Comparison of ENCODE assay signal across 8 cellular contexts in the genomic region with DNA sequence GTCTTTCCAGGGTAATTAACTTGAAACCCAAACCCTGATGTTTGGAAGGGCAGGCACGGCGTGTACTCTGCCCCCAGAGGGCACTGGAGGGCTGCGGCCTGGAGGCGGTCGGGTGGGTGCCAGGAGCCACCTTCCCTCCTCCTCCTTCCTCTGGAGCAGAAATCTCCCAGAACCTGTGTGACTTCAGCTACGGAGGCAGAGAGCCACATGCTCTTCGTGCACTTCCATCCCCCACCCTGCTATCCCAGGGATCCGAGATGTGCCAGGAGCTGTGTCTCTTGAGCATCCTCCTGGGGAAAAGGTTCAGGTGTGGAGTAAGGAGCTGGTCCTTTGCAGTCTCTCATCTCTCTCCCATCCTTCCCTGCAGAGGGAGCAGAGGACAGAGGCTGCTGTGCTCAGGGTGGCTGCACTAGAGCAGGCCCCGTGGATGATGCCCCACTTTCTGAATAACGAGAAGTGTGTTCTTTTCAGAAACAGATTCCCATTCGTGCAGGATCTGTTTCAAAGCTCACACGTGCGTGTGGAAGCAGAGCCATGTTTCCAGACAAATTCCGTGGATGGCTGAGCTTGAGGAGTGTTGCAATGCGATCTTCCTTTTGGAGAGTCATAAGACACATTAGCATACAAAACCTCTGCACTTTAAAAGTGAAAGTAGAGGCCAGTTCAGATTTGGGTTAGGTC.
A peak's percentile ranks its signal among the peaks of the same experiment; 100 is the strongest.
DNase-seq lines count a peak whose midpoint lies in the region; ATAC-seq, FAIRE-seq and TF ChIP-seq lines count a peak whose summit lies in the region.

No MANE protein-coding gene starts in this region.

- ATAC-seq in K562, result peak; percentile 70; the same call in 2 of the 3 replicates
- ATAC-seq in left lung, result peak; percentile 13
- ATAC-seq in HG03135 (IDR thresholded peaks at IDR 0.05; ENCODE audit: unreplicated experiment), result no peak
- ATAC-seq in HG02870 (IDR thresholded peaks at IDR 0.05; ENCODE audit: unreplicated experiment), result no peak

- TF ChIP-seq RAD21 in K562 (CRISPR knock-in tag; conservative IDR thresholded peaks at IDR 0.05 in 1 of 2, IDR thresholded peaks at IDR 0.05 in 1 of 2), result peak in 1 of 2 experiments; percentile 30; a peak in 1 of 4 replicates

- BruUV-seq in A673 (replicated peaks; lab: Mats Ljungman, UMichigan) (no TSS peak), K562 (replicated peaks; lab: Mats Ljungman, UMichigan) (no TSS peak)

- H3K4me2 ChIP-seq in GM23248 (ENCODE audit: unreplicated experiment), result peak overlapping the region; percentile 64
- no peak overlapping the region for H3K4me2 ChIP-seq in K562 (ENCODE audit: insufficient read depth, low read length)

- no peaks in the 10 kb centered on the region for H3K9me2 ChIP-seq in GM23248 (ENCODE audit: insufficient read depth)

- H3K9me1 ChIP-seq in K562 (ENCODE audit: control insufficient read depth, insufficient read depth, low read length), result peaks cover 3% of the 10 kb centered on the region

- peaks cover 7% of the 10 kb centered on the region for H3F3A ChIP-seq in GM23248 (ENCODE audit: insufficient read depth)

- no peaks in the 10 kb centered on the region for H4K20me1 ChIP-seq in GM23248 (ENCODE audit: insufficient read depth)
- no peaks in the 10 kb centered on the region; the same call in 1 of the 2 replicates for H4K20me1 ChIP-seq in K562 (replicated peaks; ENCODE audit: control insufficient read depth, insufficient read depth, low read length)

- no peak overlapping the region for H3K4me3 ChIP-seq in A673 (ENCODE audit: low read depth, low read length, poor library complexity, severe bottlenecking)
- peak overlapping the region; percentile 21 for H3K4me3 ChIP-seq in GM23248
- no peak overlapping the region for H3K4me3 ChIP-seq in K562
- no peak overlapping the region for H3K4me3 ChIP-seq in left lung

- DNase-seq in A673 (ENCODE audit: low spot score), result no peak
- peak; percentile 75 for DNase-seq in GM23248
- DNase-seq in K562 (ENCODE audit: extremely low read depth in 1 of 4, low spot score in 3 of 4), result peak in 1 of 4 experiments; percentile 20
- no peak for DNase-seq in left lung
- DNase-seq in activated CD8-positive, alpha-beta memory T cell treated with anti-CD3 and anti-CD28 coated beads, Interleukin-2, amount 50 U/mL, for 4 hours, result no peak
- DNase-seq in DMS153 treated with DMSO at 0.1 percent for 48 hours (lab: John Stamatoyannopoulos, UW; ENCODE audit: unreplicated experiment), result no peak

- H3K9ac ChIP-seq in GM23248, result peak overlapping the region; percentile 39
- no peak overlapping the region for H3K9ac ChIP-seq in K562 (ENCODE audit: insufficient read depth in 1 of 2, low read depth in 2 of 2, low read length in 2 of 2)

- FAIRE-seq in K562 (lab: Jason Lieb, UNC), result no peak

- H3K4me1 ChIP-seq in A673 (ENCODE audit: insufficient read depth, low read length, poor library complexity, severe bottlenecking) (no peaks in the 10 kb centered on the region), GM23248 (ENCODE audit: insufficient read depth) (peaks cover 29% of the 10 kb centered on the region), K562 (replicated peaks in 1 of 2; ENCODE audit: control insufficient read depth in 2 of 2, insufficient read depth in 2 of 2, low read length in 2 of 2) (peaks cover 0 to 4% of the 10 kb centered on the region in 2 experiments; a peak in 3 of 5 replicates), left lung (peaks cover 0 to 4% of the 10 kb centered on the region in 2 donors)

- 3 to 6% methylated on average over 15 of the region's 15 CpGs for WGBS in GM23248 (ENCODE audit: low coverage in 1 of 2, low lambda C conversion rate in 2 of 2, missing lambda C conversion rate in 2 of 2), 2 experiments
- 12% methylated on average over 14 of the region's 15 CpGs for WGBS in K562 (ENCODE audit: insufficient coverage, low coverage, missing lambda C conversion rate)

- H3K27ac ChIP-seq in A673 (ENCODE audit: low read depth, low read length, poor library complexity, severe bottlenecking), result no peak overlapping the region
- peak overlapping the region; percentile 32 for H3K27ac ChIP-seq in GM23248
- H3K27ac ChIP-seq in K562 (ENCODE audit: extremely low read depth, low read depth, low read length), result no peak overlapping the region
- H3K27ac ChIP-seq in left lung, result peak overlapping the region in 1 of 2 donors; percentile 30

- peak overlapping the region; percentile 24; the same call in 1 of the 2 replicates for H2AFZ ChIP-seq in GM23248
- no peak overlapping the region for H2AFZ ChIP-seq in K562 (ENCODE audit: low read depth, low read length)

- no peak for TF ChIP-seq EP300 in K562 (IDR thresholded peaks at IDR 0.05; ENCODE audit: low read length)

- no peak for TF ChIP-seq POLR2A in K562 (conservative IDR thresholded peaks at IDR 0.05)

- in situ Hi-C loops in GM23248 (cut with MboI) (no loop called here), K562 (cut with MboI) (no loop called here)

- H3K9me3 ChIP-seq in A673 (ENCODE audit: low read depth, low read length, poor library complexity, severe bottlenecking), result no peaks in the 10 kb centered on the region
- H3K9me3 ChIP-seq in GM23248 (ENCODE audit: low read depth), result no peaks in the 10 kb centered on the region
- H3K9me3 ChIP-seq in K562 (replicated peaks; ENCODE audit: control insufficient read depth, insufficient read depth, low read depth, low read length), result no peaks in the 10 kb centered on the region
- no peaks in the 10 kb centered on the region for H3K9me3 ChIP-seq in left lung

- H3K36me3 ChIP-seq in A673 (ENCODE audit: insufficient read depth, low read length, poor library complexity, severe bottlenecking), result no peaks in the 10 kb centered on the region
- H3K36me3 ChIP-seq in GM23248 (ENCODE audit: low read depth), result no peaks in the 10 kb centered on the region
- no peaks in the 10 kb centered on the region for H3K36me3 ChIP-seq in K562 (ENCODE audit: control insufficient read depth, insufficient read depth, low read length)
- H3K36me3 ChIP-seq in left lung, result peaks cover 0 to 20% of the 10 kb centered on the region in 2 donors

- intact Hi-C loops in A673 (cut with micrococcal nuclease; ENCODE audit: unreplicated experiment) (no loop called here), K562 (cut with micrococcal nuclease) (loop anchor here (10.0 kb wide), 1 partner anchor 338 kb away; no protein-coding TSS in a partner anchor), left lung (cut with DNase I) (no loop called here)

- no peaks in the 10 kb centered on the region for H3K79me2 ChIP-seq in GM23248 (ENCODE audit: insufficient read depth)
- H3K79me2 ChIP-seq in K562 (ENCODE audit: control insufficient read depth, insufficient read depth, low read length), result no peaks in the 10 kb centered on the region

- TF ChIP-seq CTCF in A673 (conservative IDR thresholded peaks at IDR 0.05; ENCODE audit: low read depth, low read length), result peak; percentile 39; the same call in 1 of the 2 replicates
- TF ChIP-seq CTCF in K562 (IDR thresholded peaks at IDR 0.05 in 2 of 3, conservative IDR thresholded peaks at IDR 0.05 in 1 of 3; ENCODE audit: insufficient read depth in 2 of 3, low read depth in 1 of 3, low read length in 3 of 3), result peak; percentile 44 to 52 (median 46); a peak in 5 of 6 replicates
- TF ChIP-seq CTCF in left lung (IDR thresholded peaks at IDR 0.05), result peak in 1 of 2 donors; percentile 11

- H3K27me3 ChIP-seq in A673 (replicated peaks; ENCODE audit: insufficient read depth, low read depth, low read length, poor library complexity) (peaks cover 10% of the 10 kb centered on the region), GM23248 (replicated peaks; ENCODE audit: insufficient read depth) (no peaks in the 10 kb centered on the region), K562 (ENCODE audit: control insufficient read depth in 2 of 2, insufficient read depth in 2 of 2, low read length in 2 of 2) (peaks cover 0 to 52% of the 10 kb centered on the region in 2 experiments; a peak in 4 of 5 replicates), left lung (no peaks in the 10 kb centered on the region)

- POLR2A ChIA-PET in A673 (lab: Charles Lee; ENCODE audit: low non-redundant PET), result interaction anchor here (0.6 kb wide), 1 partner anchor 700 kb away, joined by 4 read pairs; no protein-coding TSS in a partner anchor
- POLR2A ChIA-PET in K562 (lab: Yijun Ruan, JAX), result interaction anchor here (0.8 kb wide), 1 partner anchor 12 kb away, joined by 3 read pairs; no protein-coding TSS in a partner anchor

- CTCF ChIA-PET in A673 (lab: Charles Lee) (interaction anchor here (1.6 kb wide), 1 partner anchor 15 kb away, joined by 3 read pairs; no protein-coding TSS in a partner anchor), K562 (lab: Yijun Ruan, JAX; ENCODE audit: low intra/inter-chr PET ratio) (no interaction called here)

TF ChIP-seq in K562, 482 proteins besides CTCF, POLR2A, EP300 and RAD21:
- TF ChIP-seq ZNF780A (CRISPR knock-in tag; IDR thresholded peaks at IDR 0.05) (no peak), SRF (CRISPR knock-in tag; IDR thresholded peaks at IDR 0.05) (no peak), FOXM1 (IDR thresholded peaks at IDR 0.05; ENCODE audit: low read depth) (no peak), FOXM1 (CRISPR knock-in tag; IDR thresholded peaks at IDR 0.05; ENCODE audit: low read depth) (no peak), POLR2AphosphoS5 (IDR thresholded peaks at IDR 0.05; ENCODE audit: control insufficient read depth, insufficient read depth, low read depth, low read length) (no peak), ZFPM2 (CRISPR knock-in tag; IDR thresholded peaks at IDR 0.05) (no peak), ZSCAN32 (CRISPR knock-in tag; IDR thresholded peaks at IDR 0.05) (no peak), ZSCAN29 (IDR thresholded peaks at IDR 0.05) (no peak)

Comparison
In these comparisons a context has a peak if more than half of its experiments do, and no peak if none do; other contexts are left out.
1. ATAC-seq: peak in K562 (single experiment) and left lung (single experiment); none in HG03135 (single experiment) and HG02870 (single experiment).